Comparison of ENCODE assay signal across 20 cellular contexts in genomic region chr13:40342461-40342860, GRCh38.
DNase-seq lines count a peak whose midpoint lies in the region; ATAC-seq and TF ChIP-seq lines count a peak whose summit lies in the region.
"Had no signal": no experiment of that assay in that cellular context is flagged by ENCODE, and none has a peak within 500 bp of the region (broad histone marks: within the 10 kb centered on the region; RNA-seq: fewer than 3 reads in every experiment).

No MANE protein-coding gene starts in this region.

- POLR2A ChIA-PET in Caco-2 (lab: Charles Lee), result no interaction called here
- POLR2A ChIA-PET in activated CD8-positive, alpha-beta T cell treated with anti-CD3 and anti-CD28 coated beads, Interleukin-2, amount 10 ng/mL, durations not matched to agents 7 days and 5 days (lab: Charles Lee), result no interaction called here

- no peaks in the 10 kb centered on the region for H3K9me3 ChIP-seq in Caco-2
- no peaks in the 10 kb centered on the region for H3K9me3 ChIP-seq in SJCRH30 (replicated peaks)
- H3K9me3 ChIP-seq: SJSA1 had no signal

- BruUV-seq in Caco-2 (replicated peaks; lab: Mats Ljungman, UMichigan), result no TSS peak

- H3K4me3 ChIP-seq in Caco-2 (ENCODE audit: low read depth, low read length) (no peak overlapping the region), SJCRH30 (no peak overlapping the region)
- H3K4me3 ChIP-seq: SJSA1 had no signal

- no peak for DNase-seq in Caco-2
- no peak for DNase-seq in SJCRH30
- no peak for DNase-seq in mesothelial cell of epicardium (ENCODE audit: low spot score in 2 of 2, unreplicated experiment in 2 of 2)
- peak; percentile 42 for DNase-seq in osteocyte (ENCODE audit: extremely low spot score, unreplicated experiment)
- DNase-seq in D341Med (ENCODE audit: low spot score), result no peak
- no peak for DNase-seq in activated naive CD4-positive, alpha-beta T cell treated with Interleukin-2 at 50 U/mL for 16 hours
- DNase-seq in activated CD8-positive, alpha-beta T cell treated with anti-CD3 and anti-CD28 coated beads, Interleukin-2, amount 10 ng/mL, durations not matched to agents 7 days and 5 days, result no peak
- no peak for DNase-seq in amygdala (lab: John Stamatoyannopoulos, UW)
- DNase-seq: CD8-positive, alpha-beta memory T cell; DMS53; GDM1; H7; KG1; MV-4-11; NCI-H1105 treated with DMSO at 0.1 percent for 48 hours; NCI-H2029 treated with DMSO at 0.1 percent for 48 hours; NCI-H526 treated with DMSO at 0.1 percent for 48 hours; OCI-M1 had no signal

- H3K27ac Mint-ChIP-seq in Caco-2 (ENCODE audit: unreplicated experiment) (peak overlapping the region; percentile 92), mesothelial cell of epicardium (peak overlapping the region; percentile 67), osteocyte (ENCODE audit: unreplicated experiment) (no peak overlapping the region)
- no peak overlapping the region for H3K27ac Mint-ChIP-seq in activated CD8-positive, alpha-beta T cell treated with anti-CD3 and anti-CD28 coated beads, Interleukin-2, amount 10 ng/mL, durations not matched to agents 7 days and 5 days

- H3K27me3 Mint-ChIP-seq in Caco-2 (ENCODE audit: insufficient read depth, unreplicated experiment), result no peaks in the 10 kb centered on the region
- no peaks in the 10 kb centered on the region for H3K27me3 Mint-ChIP-seq in mesothelial cell of epicardium (ENCODE audit: low read depth)
- no peaks in the 10 kb centered on the region for H3K27me3 Mint-ChIP-seq in osteocyte (ENCODE audit: unreplicated experiment)
- H3K27me3 Mint-ChIP-seq in activated CD8-positive, alpha-beta T cell treated with anti-CD3 and anti-CD28 coated beads, Interleukin-2, amount 10 ng/mL, durations not matched to agents 7 days and 5 days (ENCODE audit: low read depth), result no peaks in the 10 kb centered on the region

- no peak for ATAC-seq in activated CD8-positive, alpha-beta T cell treated with anti-CD3 and anti-CD28 coated beads, Interleukin-2, amount 10 ng/mL, durations not matched to agents 7 days and 5 days

- intact Hi-C loops in Caco-2 (cut with micrococcal nuclease; ENCODE audit: unreplicated experiment), result loop anchor here (5.0 kb wide), 1 partner anchor 245 kb away; no protein-coding TSS in a partner anchor

- H3K36me3 ChIP-seq in Caco-2 (ENCODE audit: control insufficient read depth, insufficient read depth, low read length), result no peaks in the 10 kb centered on the region
- H3K36me3 ChIP-seq in SJCRH30, result no peaks in the 10 kb centered on the region
- H3K36me3 ChIP-seq: SJSA1 had no signal

- H3K4me1 Mint-ChIP-seq in Caco-2 (ENCODE audit: low read depth, unreplicated experiment) (peaks cover 64% of the 10 kb centered on the region), mesothelial cell of epicardium (peaks cover 79% of the 10 kb centered on the region), osteocyte (ENCODE audit: unreplicated experiment) (peaks cover 36% of the 10 kb centered on the region)
- H3K4me1 Mint-ChIP-seq in activated CD8-positive, alpha-beta T cell treated with anti-CD3 and anti-CD28 coated beads, Interleukin-2, amount 10 ng/mL, durations not matched to agents 7 days and 5 days (ENCODE audit: low read depth), result no peaks in the 10 kb centered on the region
- H3K4me1 Mint-ChIP-seq: CD8-positive, alpha-beta memory T cell had no signal

- H3K27ac ChIP-seq in SJCRH30, result peak overlapping the region; percentile 7; the same call in 1 of the 2 replicates
- H3K27ac ChIP-seq: C4-2B had no signal

- H3K36me3 Mint-ChIP-seq in Caco-2 (ENCODE audit: insufficient read depth, unreplicated experiment) (peaks cover 6% of the 10 kb centered on the region), mesothelial cell of epicardium (no peaks in the 10 kb centered on the region), osteocyte (ENCODE audit: unreplicated experiment) (no peaks in the 10 kb centered on the region)
- H3K36me3 Mint-ChIP-seq in activated CD8-positive, alpha-beta T cell treated with anti-CD3 and anti-CD28 coated beads, Interleukin-2, amount 10 ng/mL, durations not matched to agents 7 days and 5 days (ENCODE audit: low read depth), result no peaks in the 10 kb centered on the region
- H3K36me3 Mint-ChIP-seq: CD8-positive, alpha-beta memory T cell had no signal

- CTCF ChIA-PET in Caco-2 (lab: Charles Lee), result interaction anchor here (0.7 kb wide), 1 partner anchor 48 kb away, joined by 3 read pairs; no protein-coding TSS in a partner anchor
- CTCF ChIA-PET in activated CD8-positive, alpha-beta T cell treated with anti-CD3 and anti-CD28 coated beads, Interleukin-2, amount 10 ng/mL, durations not matched to agents 7 days and 5 days (lab: Charles Lee), result interaction anchor here (1.3 kb wide), 1 partner anchor 274 kb away, joined by 3 read pairs; no protein-coding TSS in a partner anchor

- H3K27me3 ChIP-seq in Caco-2 (replicated peaks; ENCODE audit: control insufficient read depth, insufficient read depth, low read length) (no peaks in the 10 kb centered on the region), SJCRH30 (no peaks in the 10 kb centered on the region)
- H3K27me3 ChIP-seq: SJSA1 had no signal

- peaks cover 49% of the 10 kb centered on the region for H3K4me1 ChIP-seq in Caco-2
- peaks cover 46% of the 10 kb centered on the region for H3K4me1 ChIP-seq in SJCRH30

- TF ChIP-seq CTCF in Caco-2 (IDR thresholded peaks at IDR 0.05; ENCODE audit: insufficient read depth in 1 of 2, low read depth in 1 of 2, low read length in 1 of 2, severe bottlenecking in 1 of 2, unreplicated experiment in 1 of 2) (no peak), mesothelial cell of epicardium (IDR thresholded peaks at IDR 0.05; ENCODE audit: unreplicated experiment) (no peak), osteocyte (IDR thresholded peaks at IDR 0.05) (no peak)

- no peak overlapping the region for H3K4me3 Mint-ChIP-seq in Caco-2 (ENCODE audit: unreplicated experiment)
- H3K4me3 Mint-ChIP-seq in mesothelial cell of epicardium, result no peak overlapping the region
- no peak overlapping the region for H3K4me3 Mint-ChIP-seq in osteocyte (ENCODE audit: unreplicated experiment)
- no peak overlapping the region for H3K4me3 Mint-ChIP-seq in activated CD8-positive, alpha-beta T cell treated with anti-CD3 and anti-CD28 coated beads, Interleukin-2, amount 10 ng/mL, durations not matched to agents 7 days and 5 days
- H3K4me3 Mint-ChIP-seq: CD8-positive, alpha-beta memory T cell had no signal

- peaks cover 23% of the 10 kb centered on the region for H3K9me3 Mint-ChIP-seq in Caco-2 (ENCODE audit: unreplicated experiment)
- no peaks in the 10 kb centered on the region for H3K9me3 Mint-ChIP-seq in mesothelial cell of epicardium
- no peaks in the 10 kb centered on the region for H3K9me3 Mint-ChIP-seq in osteocyte (ENCODE audit: unreplicated experiment)
- H3K9me3 Mint-ChIP-seq in activated CD8-positive, alpha-beta T cell treated with anti-CD3 and anti-CD28 coated beads, Interleukin-2, amount 10 ng/mL, durations not matched to agents 7 days and 5 days (ENCODE audit: insufficient read depth), result no peaks in the 10 kb centered on the region
- H3K9me3 Mint-ChIP-seq: CD8-positive, alpha-beta memory T cell had no signal

Comparison
In these comparisons a context has a peak if more than half of its experiments do, and no peak if none do; other contexts are left out.
1. H3K27ac Mint-ChIP-seq: peak in Caco-2 (single experiment) and mesothelial cell of epicardium (single experiment); none in osteocyte (single experiment) and activated CD8-positive, alpha-beta T cell treated with anti-CD3 and anti-CD28 coated beads, Interleukin-2, amount 10 ng/mL, durations not matched to agents 7 days and 5 days (single experiment).